In the genomic region with DNA sequence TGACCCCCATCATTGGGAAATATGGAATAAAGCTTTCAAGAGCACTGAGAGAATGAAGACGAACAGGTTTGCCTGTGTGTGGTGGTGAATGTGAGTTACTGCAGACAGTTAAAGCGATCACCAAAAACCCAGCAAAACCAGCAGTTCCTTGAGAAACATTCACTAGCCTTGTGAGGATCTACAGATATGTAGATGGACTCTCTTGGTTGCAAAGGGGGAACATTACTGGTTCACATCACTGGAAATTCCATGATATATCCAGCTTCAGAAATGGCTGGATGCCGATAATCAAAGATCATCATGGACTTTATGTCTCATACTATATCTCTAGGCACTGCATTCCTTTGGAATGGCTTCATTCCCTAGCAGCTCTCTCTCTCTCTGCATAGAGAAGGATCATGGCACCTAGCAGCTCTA, we compare ENCODE assay signal across 1 cellular context.
TF ChIP-seq lines count a peak whose summit lies in the region.

No MANE protein-coding gene starts in this region.

TF ChIP-seq in WTC11, 78 proteins besides CTCF, POLR2A, EP300 and RAD21 (continued from another document):
- TF ChIP-seq, protein P1, sequence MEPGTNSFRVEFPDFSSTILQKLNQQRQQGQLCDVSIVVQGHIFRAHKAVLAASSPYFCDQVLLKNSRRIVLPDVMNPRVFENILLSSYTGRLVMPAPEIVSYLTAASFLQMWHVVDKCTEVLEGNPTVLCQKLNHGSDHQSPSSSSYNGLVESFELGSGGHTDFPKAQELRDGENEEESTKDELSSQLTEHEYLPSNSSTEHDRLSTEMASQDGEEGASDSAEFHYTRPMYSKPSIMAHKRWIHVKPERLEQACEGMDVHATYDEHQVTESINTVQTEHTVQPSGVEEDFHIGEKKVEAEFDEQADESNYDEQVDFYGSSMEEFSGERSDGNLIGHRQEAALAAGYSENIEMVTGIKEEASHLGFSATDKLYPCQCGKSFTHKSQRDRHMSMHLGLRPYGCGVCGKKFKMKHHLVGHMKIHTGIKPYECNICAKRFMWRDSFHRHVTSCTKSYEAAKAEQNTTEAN (CRISPR knock-in tag; IDR thresholded peaks at IDR 0.05) = no peak
- TF ChIP-seq GRHL2 (CRISPR knock-in tag; IDR thresholded peaks at IDR 0.05; ENCODE audit: insufficient replicate concordance, severe bottlenecking) (no peak), TP53 (CRISPR knock-in tag; IDR thresholded peaks at IDR 0.05) (no peak), KAT7 (CRISPR knock-in tag; IDR thresholded peaks at IDR 0.05; ENCODE audit: borderline replicate concordance) (no peak), ZNF423 (CRISPR knock-in tag; IDR thresholded peaks at IDR 0.05) (no peak)
- TF ChIP-seq, protein P2, sequence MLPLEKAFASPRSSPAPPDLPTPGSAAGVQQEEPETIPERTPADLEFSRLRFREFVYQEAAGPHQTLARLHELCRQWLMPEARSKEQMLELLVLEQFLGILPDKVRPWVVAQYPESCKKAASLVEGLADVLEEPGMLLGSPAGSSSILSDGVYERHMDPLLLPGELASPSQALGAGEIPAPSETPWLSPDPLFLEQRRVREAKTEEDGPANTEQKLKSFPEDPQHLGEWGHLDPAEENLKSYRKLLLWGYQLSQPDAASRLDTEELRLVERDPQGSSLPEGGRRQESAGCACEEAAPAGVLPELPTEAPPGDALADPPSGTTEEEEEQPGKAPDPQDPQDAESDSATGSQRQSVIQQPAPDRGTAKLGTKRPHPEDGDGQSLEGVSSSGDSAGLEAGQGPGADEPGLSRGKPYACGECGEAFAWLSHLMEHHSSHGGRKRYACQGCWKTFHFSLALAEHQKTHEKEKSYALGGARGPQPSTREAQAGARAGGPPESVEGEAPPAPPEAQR (CRISPR knock-in tag; IDR thresholded peaks at IDR 0.05) = no peak
